In the genomic region with DNA sequence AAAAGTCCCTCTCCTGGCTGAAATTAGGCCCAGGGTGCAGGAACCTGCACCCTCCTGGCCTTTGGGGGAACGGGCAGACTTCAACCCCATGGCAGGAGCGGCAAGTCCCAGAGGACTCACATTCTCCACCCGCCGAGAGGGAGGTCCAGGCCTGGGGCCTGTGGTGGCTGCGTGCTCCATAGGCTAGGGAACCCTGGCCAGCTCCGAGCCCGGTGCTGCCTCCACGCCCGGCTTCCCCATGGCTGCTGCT, we compare ENCODE assay signal across 12 cellular contexts. TPM values are rescaled to one million over a fixed set of nuclear protein-coding genes. Genes with fewer than 3 reads are reported as not detected.
A peak's percentile ranks its signal among the peaks of the same experiment; 100 is the strongest.
DNase-seq lines count a peak whose midpoint lies in the region; ATAC-seq, FAIRE-seq and TF ChIP-seq lines count a peak whose summit lies in the region.
"Had no signal": no experiment of that assay in that cellular context is flagged by ENCODE, and none has a peak within 500 bp of the region (broad histone marks: within the 10 kb centered on the region; RNA-seq: fewer than 3 reads in every experiment).

No MANE protein-coding gene starts in this region.

- CTCF ChIA-PET in CD8-positive, alpha-beta T cell (lab: Charles Lee), result interaction anchor here (10.3 to 17.6 kb wide), 2 partner anchors 11 to 13 kb away, joined by 117 to 353 read pairs; a partner anchor contains a TSS

- H3K9ac ChIP-seq in HUES48 (ENCODE audit: low read depth, low read length), result no peak overlapping the region

- peaks cover 31% of the 10 kb centered on the region for H3K4me1 ChIP-seq in CD8-positive, alpha-beta T cell (ENCODE audit: insufficient read depth, low read length)
- H3K4me1 ChIP-seq in HUES48 (ENCODE audit: control insufficient read depth, insufficient read depth, low read length) (peaks cover 3% of the 10 kb centered on the region; the same call in 1 of the 2 replicates), psoas muscle (peaks cover 19% of the 10 kb centered on the region), foreskin keratinocyte (no peaks in the 10 kb centered on the region)

- no peak for FAIRE-seq in GM12891 (lab: Jason Lieb, UNC)

- H3K9me3 Mint-ChIP-seq in CD8-positive, alpha-beta T cell, result no peaks in the 10 kb centered on the region
- H3K9me3 Mint-ChIP-seq in central memory CD8-positive, alpha-beta T cell, result no peaks in the 10 kb centered on the region
- H3K9me3 Mint-ChIP-seq in neural crest cell, result no peaks in the 10 kb centered on the region

- peaks cover 22% of the 10 kb centered on the region for H3K4me1 Mint-ChIP-seq in CD8-positive, alpha-beta T cell (ENCODE audit: low read depth)
- H3K4me1 Mint-ChIP-seq in central memory CD8-positive, alpha-beta T cell, result peaks cover 5% of the 10 kb centered on the region
- H3K4me1 Mint-ChIP-seq in neural crest cell, result no peaks in the 10 kb centered on the region

- no peaks in the 10 kb centered on the region for H3K27me3 Mint-ChIP-seq in CD8-positive, alpha-beta T cell (ENCODE audit: low read depth)
- no peaks in the 10 kb centered on the region for H3K27me3 Mint-ChIP-seq in central memory CD8-positive, alpha-beta T cell
- peaks cover 6% of the 10 kb centered on the region for H3K27me3 Mint-ChIP-seq in neural crest cell (ENCODE audit: low read depth)

- no peaks in the 10 kb centered on the region for H3K36me3 Mint-ChIP-seq in CD8-positive, alpha-beta T cell
- H3K36me3 Mint-ChIP-seq in central memory CD8-positive, alpha-beta T cell (ENCODE audit: insufficient read depth), result peaks cover 18% of the 10 kb centered on the region
- H3K36me3 Mint-ChIP-seq in neural crest cell (ENCODE audit: low read depth), result no peaks in the 10 kb centered on the region

- no peak overlapping the region for H3K27ac ChIP-seq in CD8-positive, alpha-beta T cell (ENCODE audit: low read depth, low read length)
- H3K27ac ChIP-seq in HUES48 (ENCODE audit: low read depth, low read length), result peak overlapping the region; percentile 42
- H3K27ac ChIP-seq in psoas muscle, result no peak overlapping the region
- H3K27ac ChIP-seq in foreskin keratinocyte, result no peak overlapping the region

- no peak for TF ChIP-seq CTCF in CD8-positive, alpha-beta T cell (IDR thresholded peaks at IDR 0.05)
- TF ChIP-seq CTCF in neural crest cell (conservative IDR thresholded peaks at IDR 0.05) (no peak), psoas muscle (IDR thresholded peaks at IDR 0.05) (no peak), foreskin keratinocyte (conservative IDR thresholded peaks at IDR 0.05) (no peak)

- TF ChIP-seq POLR2A in GM12891 (IDR thresholded peaks at IDR 0.05; ENCODE audit: low read depth, low read length), result no peak

- H3K36me3 ChIP-seq in CD8-positive, alpha-beta T cell (ENCODE audit: insufficient read depth, low read length), result no peaks in the 10 kb centered on the region
- H3K36me3 ChIP-seq in HUES48 (ENCODE audit: control insufficient read depth, insufficient read depth, low read length), result peaks cover 7% of the 10 kb centered on the region; the same call in 1 of the 2 replicates
- peaks cover 0 to 24% of the 10 kb centered on the region in 2 donors for H3K36me3 ChIP-seq in psoas muscle (ENCODE audit: insufficient read depth in 1 of 2, low read depth in 1 of 2)

- 7 to 14% (median 11%) methylated on average over 7 to 9 of the region's 9 CpGs for WGBS in psoas muscle, 3 donors

- intact Hi-C loops in CD8-positive, alpha-beta T cell (cut with DNase I, micrococcal nuclease), result no loop called here
- intact Hi-C loops in psoas muscle (cut with DNase I), result no loop called here

- POLR2A ChIA-PET in CD8-positive, alpha-beta T cell (lab: Charles Lee), result interaction anchor here (0.6 to 4.8 kb wide), 4 partner anchors 11 to 596 kb away, joined by 3 to 53 read pairs (median 8); a partner anchor contains a TSS

- peak overlapping the region; percentile 73 for H3K4me3 Mint-ChIP-seq in CD8-positive, alpha-beta T cell
- peak overlapping the region; percentile 74 for H3K4me3 Mint-ChIP-seq in central memory CD8-positive, alpha-beta T cell
- H3K4me3 Mint-ChIP-seq in neural crest cell, result peak overlapping the region; percentile 75

- H3K27me3 ChIP-seq in CD8-positive, alpha-beta T cell (ENCODE audit: insufficient read depth, low read length), result no peaks in the 10 kb centered on the region
- H3K27me3 ChIP-seq in HUES48 (ENCODE audit: control insufficient read depth, insufficient read depth, low read length), result no peaks in the 10 kb centered on the region; the same call in 1 of the 2 replicates
- peaks cover 0 to 40% (median 19%) of the 10 kb centered on the region in 3 donors for H3K27me3 ChIP-seq in psoas muscle (ENCODE audit: insufficient read depth in 3 of 3, low read length in 2 of 3)
- H3K27me3 ChIP-seq in foreskin keratinocyte, result no peaks in the 10 kb centered on the region

- ATAC-seq in CD8-positive, alpha-beta T cell, result no peak
- ATAC-seq in central memory CD8-positive, alpha-beta T cell (replicated peaks; ENCODE audit: extremely low read depth, poor library complexity, severe bottlenecking), result no peak
- ATAC-seq in psoas muscle, result no peak
- ATAC-seq in foreskin keratinocyte, result no peak
- ATAC-seq: sciatic nerve had no signal

- no peak overlapping the region for H3K27ac Mint-ChIP-seq in CD8-positive, alpha-beta T cell
- H3K27ac Mint-ChIP-seq in central memory CD8-positive, alpha-beta T cell (ENCODE audit: low read depth), result no peak overlapping the region
- no peak overlapping the region for H3K27ac Mint-ChIP-seq in neural crest cell (ENCODE audit: unreplicated experiment)

- no peak overlapping the region for H3K4me3 ChIP-seq in CD8-positive, alpha-beta T cell (ENCODE audit: low read depth, low read length)
- H3K4me3 ChIP-seq in HUES48 (ENCODE audit: low read depth, low read length), result peak overlapping the region; percentile 66; the same call in 1 of the 2 replicates
- H3K4me3 ChIP-seq in psoas muscle, result no peak overlapping the region

- peak in 1 of 7 experiments; percentile 23 for DNase-seq in CD8-positive, alpha-beta T cell
- DNase-seq in central memory CD8-positive, alpha-beta T cell (ENCODE audit: low spot score in 2 of 2), result no peak
- DNase-seq in neural crest cell (ENCODE audit: low read depth, low spot score) (no peak), GM12891 (ENCODE audit: insufficient read length, low spot score) (no peak), activated gamma-delta T cell treated with Interleukin-2 at 50 U/mL for 16 hours (no peak), psoas muscle (no peak), foreskin keratinocyte (no peak)
- DNase-seq: glutamatergic neuron, NCI-H1092 treated with DMSO at 0.1 percent for 48 hours, NCI-H774 had no signal

- H3K9me3 ChIP-seq in CD8-positive, alpha-beta T cell (ENCODE audit: low read length), result no peaks in the 10 kb centered on the region
- H3K9me3 ChIP-seq in HUES48 (ENCODE audit: control insufficient read depth, insufficient read depth, low read length) (no peaks in the 10 kb centered on the region), psoas muscle (no peaks in the 10 kb centered on the region)

TF ChIP-seq in GM12891, 5 proteins besides CTCF, POLR2A, EP300 and RAD21:
- TF ChIP-seq POLR2AphosphoS5 (IDR thresholded peaks at IDR 0.05; ENCODE audit: low read depth, low read length), result no peak
- no peak for TF ChIP-seq TAF1 (IDR thresholded peaks at IDR 0.05; ENCODE audit: low read depth, low read length)
- no peak for TF ChIP-seq SPI1 (IDR thresholded peaks at IDR 0.05; ENCODE audit: low read depth, low read length)
- no peak for TF ChIP-seq PAX5 (IDR thresholded peaks at IDR 0.05; ENCODE audit: insufficient read depth, low read length, severe bottlenecking)
- TF ChIP-seq POU2F2 (IDR thresholded peaks at IDR 0.05; ENCODE audit: low read depth, low read length), result no peak

RNA-seq across cellular contexts. Expression of a gene that starts 0.1 kb away (rescaled TPM):
- total RNA-seq in CD8-positive, alpha-beta T cell, result 1 to 10 TPM; 3.6 to 5.5 TPM
- 7.0 and 7.2 TPM in 2 replicates for total RNA-seq in neural crest cell
- polyA plus RNA-seq in GM12891 (2012; ENCODE audit: low read depth, missing spikeins), result 5.3 TPM
- total RNA-seq in psoas muscle, result under 1 TPM in 1 of 4 donors, not detected in 3; 0.11 TPM
- polyA plus RNA-seq in psoas muscle, result under 1 TPM in 2 of 3 donors, not detected in 1; 0.12 to 0.16 TPM
- 2.7 and 2.9 TPM in 2 replicates for total RNA-seq in foreskin keratinocyte
- 3.3 and 4.0 TPM in 2 replicates for polyA plus RNA-seq in foreskin keratinocyte

RNA-seq across cellular contexts. Expression of a gene that starts 0.8 kb away (rescaled TPM):
- total RNA-seq in CD8-positive, alpha-beta T cell, result 10 to 100 TPM; 17.5 to 21.8 TPM
- total RNA-seq in neural crest cell (15.0 and 15.4 TPM in 2 replicates), psoas muscle (1 to 10 TPM in 1 of 4 donors, under 1 TPM in 3; 0.42 to 1.6 (median 0.71) TPM), foreskin keratinocyte (17.8 and 18.4 TPM in 2 replicates)
- 9.3 TPM for polyA plus RNA-seq in GM12891 (2012; ENCODE audit: low read depth, missing spikeins)
- polyA plus RNA-seq in psoas muscle (1 to 10 TPM in 1 of 3 donors, under 1 TPM in 2; 0.38 to 4.4 (median 0.58) TPM), foreskin keratinocyte (20.6 and 21.2 TPM in 2 replicates)

RNA-seq across cellular contexts. Expression of a gene that starts 5.2 kb away (rescaled TPM):
- total RNA-seq in CD8-positive, alpha-beta T cell, result 10 to 100 TPM; 24.7 to 29.6 TPM
- total RNA-seq in neural crest cell (51.1 and 52.7 TPM in 2 replicates), psoas muscle (10 to 100 TPM; 30.9 to 45.6 (median 34.5) TPM), foreskin keratinocyte (43.6 and 47.9 TPM in 2 replicates)
- polyA plus RNA-seq in GM12891 (2012; ENCODE audit: low read depth, missing spikeins), result 14.0 TPM
- polyA plus RNA-seq in psoas muscle (10 to 100 TPM; 16.1 to 56.0 (median 26.3) TPM), foreskin keratinocyte (42.0 and 47.0 TPM in 2 replicates)

RNA-seq across cellular contexts. Expression of a gene that starts 11.2 kb away (rescaled TPM):
- total RNA-seq in CD8-positive, alpha-beta T cell, result 10 to 100 TPM in 1 of 2 experiments, 1 to 10 TPM in 1; 9.2 to 10.1 TPM
- 210 and 224 TPM in 2 replicates for total RNA-seq in neural crest cell
- 0.98 TPM for polyA plus RNA-seq in GM12891 (2012; ENCODE audit: low read depth, missing spikeins)
- total RNA-seq in psoas muscle, result 10 to 100 TPM; 19.6 to 25.8 (median 22.8) TPM
- 10 to 100 TPM; 17.9 to 28.0 (median 27.4) TPM for polyA plus RNA-seq in psoas muscle
- total RNA-seq in foreskin keratinocyte, result 65.7 and 70.0 TPM in 2 replicates
- 114 and 131 TPM in 2 replicates for polyA plus RNA-seq in foreskin keratinocyte

RNA-seq across cellular contexts. Expression of a gene that starts 14.7 kb away (rescaled TPM):
- 10 to 100 TPM; 25.7 to 30.0 TPM for total RNA-seq in CD8-positive, alpha-beta T cell
- 42.1 and 45.9 TPM in 2 replicates for total RNA-seq in neural crest cell
- polyA plus RNA-seq in GM12891 (2012; ENCODE audit: low read depth, missing spikeins), result 16.2 TPM
- 10 to 100 TPM; 12.3 to 25.9 (median 23.6) TPM for total RNA-seq in psoas muscle
- polyA plus RNA-seq in psoas muscle, result 10 to 100 TPM; 26.7 to 43.0 (median 38.9) TPM
- total RNA-seq in foreskin keratinocyte, result 34.2 and 34.3 TPM in 2 replicates
- 34.7 and 34.8 TPM in 2 replicates for polyA plus RNA-seq in foreskin keratinocyte
